ENCODE assay signal across 16 cellular contexts in the genomic region with DNA sequence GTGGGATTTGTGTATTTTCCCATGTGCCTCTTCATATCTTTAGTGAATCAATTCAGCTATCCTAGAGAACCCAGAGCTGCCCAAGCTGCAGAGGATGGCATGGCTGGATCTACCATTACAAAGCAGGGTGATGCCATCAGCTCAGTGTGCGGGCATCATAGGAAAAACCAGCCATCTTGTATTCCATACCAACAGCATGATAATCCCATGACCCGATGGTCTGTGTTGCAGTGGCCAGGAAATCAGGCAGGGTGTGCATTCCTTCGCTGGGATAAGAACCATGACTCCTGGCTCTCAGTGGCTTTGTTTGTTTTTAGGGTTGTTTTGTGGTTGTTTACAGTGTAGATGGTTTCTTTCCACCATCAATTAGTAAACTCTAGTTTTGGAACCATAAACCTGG.
"Had no signal": no experiment of that assay in that cellular context is flagged by ENCODE, and none has a peak within 500 bp of the region (broad histone marks: within the 10 kb centered on the region; RNA-seq: fewer than 3 reads in every experiment).

No MANE protein-coding gene starts in this region.

- H3K4me3 Mint-ChIP-seq: activated CD4-positive, alpha-beta memory T cell treated with anti-CD3 and anti-CD28 coated beads for 36 hours; activated T-cell treated with anti-CD3 and anti-CD28 coated beads, Interleukin-2, amount 50 U/mL, for 4 hours; memory B cell; stimulated activated effector memory CD8-positive, alpha-beta T cell treated with anti-CD3 and anti-CD28 coated beads, Interleukin-12 subunit alpha, Interleukin-12 subunit beta, amount 100 ng/mL, for 72 hours had no signal

- H3K9me3 ChIP-seq: colonic mucosa, pancreas, SJSA1 had no signal

- H3K9me3 Mint-ChIP-seq: activated CD4-positive, alpha-beta memory T cell treated with anti-CD3 and anti-CD28 coated beads for 36 hours; activated naive CD4-positive, alpha-beta T cell treated with anti-CD3 and anti-CD28 coated beads, Interleukin-2, amount 50 U/mL, for 72 hours; activated T-cell treated with anti-CD3 and anti-CD28 coated beads, Interleukin-2, amount 50 U/mL, for 4 hours; memory B cell; stimulated activated effector memory CD8-positive, alpha-beta T cell treated with anti-CD3 and anti-CD28 coated beads, Interleukin-12 subunit alpha, Interleukin-12 subunit beta, amount 100 ng/mL, for 72 hours had no signal

- H3K27ac ChIP-seq: colonic mucosa, epithelial cell of prostate, pancreas, SJSA1 had no signal

- ATAC-seq: activated naive CD4-positive, alpha-beta T cell treated with anti-CD3 and anti-CD28 coated beads, Interleukin-2, amount 50 U/mL, for 72 hours; activated T-cell treated with anti-CD3 and anti-CD28 coated beads, Interleukin-2, amount 50 U/mL, for 4 hours; left colon; pancreas; stimulated activated effector memory CD8-positive, alpha-beta T cell treated with anti-CD3 and anti-CD28 coated beads, Interleukin-12 subunit alpha, Interleukin-12 subunit beta, amount 100 ng/mL, for 72 hours had no signal

- H3K27ac Mint-ChIP-seq: activated CD4-positive, alpha-beta memory T cell treated with anti-CD3 and anti-CD28 coated beads for 36 hours; activated naive CD4-positive, alpha-beta T cell treated with anti-CD3 and anti-CD28 coated beads, Interleukin-2, amount 50 U/mL, for 72 hours; memory B cell; stimulated activated effector memory CD8-positive, alpha-beta T cell treated with anti-CD3 and anti-CD28 coated beads, Interleukin-12 subunit alpha, Interleukin-12 subunit beta, amount 100 ng/mL, for 72 hours had no signal

- H3K36me3 ChIP-seq: colonic mucosa, pancreas had no signal

- H3K4me3 ChIP-seq: colonic mucosa, pancreas, SJSA1 had no signal

- H3K27me3 ChIP-seq: colonic mucosa, pancreas, SJSA1 had no signal

- DNase-seq: activated CD4-positive, alpha-beta memory T cell treated with anti-CD3 and anti-CD28 coated beads for 36 hours; activated CD4-positive, alpha-beta T cell treated with anti-CD3 and anti-CD28 coated beads for 1 hour; activated effector memory CD4-positive, alpha-beta T cell treated with anti-CD3 and anti-CD28 coated beads, Interleukin-2, amount 50 U/mL, for 16 hours; activated T-cell treated with anti-CD3 and anti-CD28 coated beads, Interleukin-2, amount 50 U/mL, for 4 hours; colonic mucosa; effector CD4-positive, alpha-beta T cell; left colon; pancreas; retina; small intestine; T1000 had no signal

- H3K4me1 ChIP-seq: colonic mucosa, pancreas had no signal

- H3K27me3 Mint-ChIP-seq: activated CD4-positive, alpha-beta memory T cell treated with anti-CD3 and anti-CD28 coated beads for 36 hours; memory B cell had no signal

- H3K36me3 Mint-ChIP-seq: activated CD4-positive, alpha-beta memory T cell treated with anti-CD3 and anti-CD28 coated beads for 36 hours; stimulated activated effector memory CD8-positive, alpha-beta T cell treated with anti-CD3 and anti-CD28 coated beads, Interleukin-12 subunit alpha, Interleukin-12 subunit beta, amount 100 ng/mL, for 72 hours had no signal
